In the genomic region with DNA sequence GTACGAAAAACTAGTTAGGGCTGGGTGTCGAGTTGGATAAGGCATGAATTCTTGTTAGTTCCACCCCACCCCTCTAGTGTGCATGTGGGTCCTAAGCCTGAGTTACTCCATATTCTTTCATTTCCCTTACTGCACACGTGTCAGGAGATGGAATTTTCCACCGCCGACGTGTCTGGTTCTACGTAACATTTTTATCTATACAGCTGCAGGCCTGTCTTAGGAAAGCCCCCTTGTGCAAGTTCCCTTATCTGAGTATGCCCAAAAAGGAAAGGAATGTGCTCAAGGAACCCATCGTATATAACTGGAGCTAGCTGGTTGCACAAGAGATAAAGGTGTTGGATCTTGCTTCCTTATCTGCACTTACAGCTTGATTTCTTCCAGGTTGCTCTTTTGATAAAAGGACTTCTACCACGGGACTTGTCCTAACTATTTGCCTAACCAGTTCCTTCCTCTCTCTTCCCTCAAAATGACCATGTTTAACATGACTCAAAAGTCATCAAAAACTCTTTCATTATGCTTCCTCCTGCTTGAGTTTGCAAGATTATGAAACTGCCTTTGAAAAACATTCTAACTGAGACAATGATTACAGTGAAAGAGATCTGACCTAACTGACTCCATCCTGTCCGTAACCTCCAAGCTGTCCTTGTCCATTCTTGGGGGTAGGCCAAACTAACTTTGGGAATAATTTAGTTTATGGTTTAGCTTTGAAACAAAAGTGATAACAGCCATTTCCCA, we compare ENCODE assay signal across 1 cellular context.
TF ChIP-seq lines count a peak whose summit lies in the region.

No MANE protein-coding gene starts in this region.

TF ChIP-seq in K562, 482 proteins besides CTCF, POLR2A, EP300 and RAD21 (continued from another document and continues in another):
- TF ChIP-seq, protein P1, sequence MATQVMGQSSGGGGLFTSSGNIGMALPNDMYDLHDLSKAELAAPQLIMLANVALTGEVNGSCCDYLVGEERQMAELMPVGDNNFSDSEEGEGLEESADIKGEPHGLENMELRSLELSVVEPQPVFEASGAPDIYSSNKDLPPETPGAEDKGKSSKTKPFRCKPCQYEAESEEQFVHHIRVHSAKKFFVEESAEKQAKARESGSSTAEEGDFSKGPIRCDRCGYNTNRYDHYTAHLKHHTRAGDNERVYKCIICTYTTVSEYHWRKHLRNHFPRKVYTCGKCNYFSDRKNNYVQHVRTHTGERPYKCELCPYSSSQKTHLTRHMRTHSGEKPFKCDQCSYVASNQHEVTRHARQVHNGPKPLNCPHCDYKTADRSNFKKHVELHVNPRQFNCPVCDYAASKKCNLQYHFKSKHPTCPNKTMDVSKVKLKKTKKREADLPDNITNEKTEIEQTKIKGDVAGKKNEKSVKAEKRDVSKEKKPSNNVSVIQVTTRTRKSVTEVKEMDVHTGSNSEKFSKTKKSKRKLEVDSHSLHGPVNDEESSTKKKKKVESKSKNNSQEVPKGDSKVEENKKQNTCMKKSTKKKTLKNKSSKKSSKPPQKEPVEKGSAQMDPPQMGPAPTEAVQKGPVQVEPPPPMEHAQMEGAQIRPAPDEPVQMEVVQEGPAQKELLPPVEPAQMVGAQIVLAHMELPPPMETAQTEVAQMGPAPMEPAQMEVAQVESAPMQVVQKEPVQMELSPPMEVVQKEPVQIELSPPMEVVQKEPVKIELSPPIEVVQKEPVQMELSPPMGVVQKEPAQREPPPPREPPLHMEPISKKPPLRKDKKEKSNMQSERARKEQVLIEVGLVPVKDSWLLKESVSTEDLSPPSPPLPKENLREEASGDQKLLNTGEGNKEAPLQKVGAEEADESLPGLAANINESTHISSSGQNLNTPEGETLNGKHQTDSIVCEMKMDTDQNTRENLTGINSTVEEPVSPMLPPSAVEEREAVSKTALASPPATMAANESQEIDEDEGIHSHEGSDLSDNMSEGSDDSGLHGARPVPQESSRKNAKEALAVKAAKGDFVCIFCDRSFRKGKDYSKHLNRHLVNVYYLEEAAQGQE (CRISPR knock-in tag; IDR thresholded peaks at IDR 0.05; ENCODE audit: low read depth) = peak; percentile 93
- TF ChIP-seq MECOM (CRISPR knock-in tag; IDR thresholded peaks at IDR 0.05) = peak; percentile 99
- TF ChIP-seq CHD1 (IDR thresholded peaks at IDR 0.05; ENCODE audit: low read length) = no peak
- TF ChIP-seq, protein P2, sequence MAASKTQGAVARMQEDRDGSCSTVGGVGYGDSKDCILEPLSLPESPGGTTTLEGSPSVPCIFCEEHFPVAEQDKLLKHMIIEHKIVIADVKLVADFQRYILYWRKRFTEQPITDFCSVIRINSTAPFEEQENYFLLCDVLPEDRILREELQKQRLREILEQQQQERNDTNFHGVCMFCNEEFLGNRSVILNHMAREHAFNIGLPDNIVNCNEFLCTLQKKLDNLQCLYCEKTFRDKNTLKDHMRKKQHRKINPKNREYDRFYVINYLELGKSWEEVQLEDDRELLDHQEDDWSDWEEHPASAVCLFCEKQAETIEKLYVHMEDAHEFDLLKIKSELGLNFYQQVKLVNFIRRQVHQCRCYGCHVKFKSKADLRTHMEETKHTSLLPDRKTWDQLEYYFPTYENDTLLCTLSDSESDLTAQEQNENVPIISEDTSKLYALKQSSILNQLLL (CRISPR knock-in tag; IDR thresholded peaks at IDR 0.05; ENCODE audit: borderline replicate concordance) = peak; percentile 82
- TF ChIP-seq RFX7 (CRISPR knock-in tag; IDR thresholded peaks at IDR 0.05) = peak; percentile 91
- TF ChIP-seq ZNF232 (CRISPR knock-in tag; IDR thresholded peaks at IDR 0.05) = no peak
- TF ChIP-seq MTF1 (CRISPR knock-in tag; IDR thresholded peaks at IDR 0.05; ENCODE audit: borderline replicate concordance) = peak; percentile 100
- TF ChIP-seq SMAD1 (IDR thresholded peaks at IDR 0.05; ENCODE audit: low read depth, low read length, partially characterized antibody) = peak; percentile 98
- peak; percentile 78; the same call in 1 of the 2 replicates for TF ChIP-seq KLF10 (CRISPR knock-in tag; IDR thresholded peaks at IDR 0.05)
- TF ChIP-seq COPS2 (conservative IDR thresholded peaks at IDR 0.05) = no peak
- TF ChIP-seq, protein P3, sequence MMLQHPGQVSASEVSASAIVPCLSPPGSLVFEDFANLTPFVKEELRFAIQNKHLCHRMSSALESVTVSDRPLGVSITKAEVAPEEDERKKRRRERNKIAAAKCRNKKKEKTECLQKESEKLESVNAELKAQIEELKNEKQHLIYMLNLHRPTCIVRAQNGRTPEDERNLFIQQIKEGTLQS (IDR thresholded peaks at IDR 0.05) = peak; percentile 90
- TF ChIP-seq, protein P3 (CRISPR knock-in tag; conservative IDR thresholded peaks at IDR 0.05) = peak; percentile 82; the same call in 1 of the 2 replicates
- peak; percentile 99 for TF ChIP-seq NR2F6 (CRISPR knock-in tag; IDR thresholded peaks at IDR 0.05)
- peak; percentile 94 for TF ChIP-seq ZNF134 (CRISPR knock-in tag; conservative IDR thresholded peaks at IDR 0.05)
- TF ChIP-seq FOXK1 (CRISPR knock-in tag; IDR thresholded peaks at IDR 0.05; ENCODE audit: borderline replicate concordance) = peak; percentile 85; the same call in 1 of the 2 replicates
- TF ChIP-seq ZNF174 (CRISPR knock-in tag; IDR thresholded peaks at IDR 0.05) = peak; percentile 93
- peak; percentile 95 for TF ChIP-seq ESRRB (CRISPR knock-in tag; IDR thresholded peaks at IDR 0.05; ENCODE audit: borderline replicate concordance)
- peak; percentile 98 for TF ChIP-seq HDAC2 (IDR thresholded peaks at IDR 0.05)
- TF ChIP-seq ILK (tag; IDR thresholded peaks at IDR 0.05; ENCODE audit: borderline replicate concordance, low read depth) = peak; percentile 97
- TF ChIP-seq ZNF77 (CRISPR knock-in tag; IDR thresholded peaks at IDR 0.05) = peak; percentile 94; the same call in 1 of the 2 replicates
- TF ChIP-seq SP2 (IDR thresholded peaks at IDR 0.05; ENCODE audit: extremely low read depth, low read depth, low read length, poor library complexity, severe bottlenecking) = no peak
- TF ChIP-seq, protein P4, sequence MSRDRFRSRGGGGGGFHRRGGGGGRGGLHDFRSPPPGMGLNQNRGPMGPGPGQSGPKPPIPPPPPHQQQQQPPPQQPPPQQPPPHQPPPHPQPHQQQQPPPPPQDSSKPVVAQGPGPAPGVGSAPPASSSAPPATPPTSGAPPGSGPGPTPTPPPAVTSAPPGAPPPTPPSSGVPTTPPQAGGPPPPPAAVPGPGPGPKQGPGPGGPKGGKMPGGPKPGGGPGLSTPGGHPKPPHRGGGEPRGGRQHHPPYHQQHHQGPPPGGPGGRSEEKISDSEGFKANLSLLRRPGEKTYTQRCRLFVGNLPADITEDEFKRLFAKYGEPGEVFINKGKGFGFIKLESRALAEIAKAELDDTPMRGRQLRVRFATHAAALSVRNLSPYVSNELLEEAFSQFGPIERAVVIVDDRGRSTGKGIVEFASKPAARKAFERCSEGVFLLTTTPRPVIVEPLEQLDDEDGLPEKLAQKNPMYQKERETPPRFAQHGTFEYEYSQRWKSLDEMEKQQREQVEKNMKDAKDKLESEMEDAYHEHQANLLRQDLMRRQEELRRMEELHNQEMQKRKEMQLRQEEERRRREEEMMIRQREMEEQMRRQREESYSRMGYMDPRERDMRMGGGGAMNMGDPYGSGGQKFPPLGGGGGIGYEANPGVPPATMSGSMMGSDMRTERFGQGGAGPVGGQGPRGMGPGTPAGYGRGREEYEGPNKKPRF (IDR thresholded peaks at IDR 0.05; ENCODE audit: low read depth, low read length) = no peak
- peak; percentile 92 for TF ChIP-seq ZKSCAN3 (CRISPR knock-in tag; IDR thresholded peaks at IDR 0.05)
- TF ChIP-seq CC2D1A (IDR thresholded peaks at IDR 0.05) = peak; percentile 100
- TF ChIP-seq ETV6 (IDR thresholded peaks at IDR 0.05; ENCODE audit: borderline replicate concordance in 1 of 2, low read depth in 2 of 2, low read length in 1 of 2) = peak in 1 of 2 experiments; percentile 93; a peak in 2 of 4 replicates
- TF ChIP-seq ETV6 (CRISPR knock-in tag; IDR thresholded peaks at IDR 0.05; ENCODE audit: borderline replicate concordance) = no peak
- TF ChIP-seq, protein P5, sequence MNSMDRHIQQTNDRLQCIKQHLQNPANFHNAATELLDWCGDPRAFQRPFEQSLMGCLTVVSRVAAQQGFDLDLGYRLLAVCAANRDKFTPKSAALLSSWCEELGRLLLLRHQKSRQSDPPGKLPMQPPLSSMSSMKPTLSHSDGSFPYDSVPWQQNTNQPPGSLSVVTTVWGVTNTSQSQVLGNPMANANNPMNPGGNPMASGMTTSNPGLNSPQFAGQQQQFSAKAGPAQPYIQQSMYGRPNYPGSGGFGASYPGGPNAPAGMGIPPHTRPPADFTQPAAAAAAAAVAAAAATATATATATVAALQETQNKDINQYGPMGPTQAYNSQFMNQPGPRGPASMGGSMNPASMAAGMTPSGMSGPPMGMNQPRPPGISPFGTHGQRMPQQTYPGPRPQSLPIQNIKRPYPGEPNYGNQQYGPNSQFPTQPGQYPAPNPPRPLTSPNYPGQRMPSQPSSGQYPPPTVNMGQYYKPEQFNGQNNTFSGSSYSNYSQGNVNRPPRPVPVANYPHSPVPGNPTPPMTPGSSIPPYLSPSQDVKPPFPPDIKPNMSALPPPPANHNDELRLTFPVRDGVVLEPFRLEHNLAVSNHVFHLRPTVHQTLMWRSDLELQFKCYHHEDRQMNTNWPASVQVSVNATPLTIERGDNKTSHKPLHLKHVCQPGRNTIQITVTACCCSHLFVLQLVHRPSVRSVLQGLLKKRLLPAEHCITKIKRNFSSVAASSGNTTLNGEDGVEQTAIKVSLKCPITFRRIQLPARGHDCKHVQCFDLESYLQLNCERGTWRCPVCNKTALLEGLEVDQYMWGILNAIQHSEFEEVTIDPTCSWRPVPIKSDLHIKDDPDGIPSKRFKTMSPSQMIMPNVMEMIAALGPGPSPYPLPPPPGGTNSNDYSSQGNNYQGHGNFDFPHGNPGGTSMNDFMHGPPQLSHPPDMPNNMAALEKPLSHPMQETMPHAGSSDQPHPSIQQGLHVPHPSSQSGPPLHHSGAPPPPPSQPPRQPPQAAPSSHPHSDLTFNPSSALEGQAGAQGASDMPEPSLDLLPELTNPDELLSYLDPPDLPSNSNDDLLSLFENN (IDR thresholded peaks at IDR 0.05; ENCODE audit: low read depth in 2 of 2, low read length in 2 of 2) = peak in 1 of 2 experiments; percentile 100; a peak in 2 of 4 replicates
- peak; percentile 99 for TF ChIP-seq HMGN3 (IDR thresholded peaks at IDR 0.05; ENCODE audit: borderline replicate concordance, extremely low read depth, insufficient read length, low read depth, low read length)
- TF ChIP-seq BRF1 (IDR thresholded peaks at IDR 0.05; ENCODE audit: borderline replicate concordance, extremely low read depth, insufficient read length) = no peak
- TF ChIP-seq, protein P6, sequence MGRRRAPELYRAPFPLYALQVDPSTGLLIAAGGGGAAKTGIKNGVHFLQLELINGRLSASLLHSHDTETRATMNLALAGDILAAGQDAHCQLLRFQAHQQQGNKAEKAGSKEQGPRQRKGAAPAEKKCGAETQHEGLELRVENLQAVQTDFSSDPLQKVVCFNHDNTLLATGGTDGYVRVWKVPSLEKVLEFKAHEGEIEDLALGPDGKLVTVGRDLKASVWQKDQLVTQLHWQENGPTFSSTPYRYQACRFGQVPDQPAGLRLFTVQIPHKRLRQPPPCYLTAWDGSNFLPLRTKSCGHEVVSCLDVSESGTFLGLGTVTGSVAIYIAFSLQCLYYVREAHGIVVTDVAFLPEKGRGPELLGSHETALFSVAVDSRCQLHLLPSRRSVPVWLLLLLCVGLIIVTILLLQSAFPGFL (CRISPR knock-in tag; IDR thresholded peaks at IDR 0.05) = no peak
- TF ChIP-seq ZNF778 (CRISPR knock-in tag; IDR thresholded peaks at IDR 0.05) = 0 out of 2 replicates have a peak, but pooled peaks have one; percentile 24
- no peak for TF ChIP-seq SRSF9 (IDR thresholded peaks at IDR 0.05; ENCODE audit: borderline replicate concordance, low read depth, low read length)
- TF ChIP-seq, protein P7, sequence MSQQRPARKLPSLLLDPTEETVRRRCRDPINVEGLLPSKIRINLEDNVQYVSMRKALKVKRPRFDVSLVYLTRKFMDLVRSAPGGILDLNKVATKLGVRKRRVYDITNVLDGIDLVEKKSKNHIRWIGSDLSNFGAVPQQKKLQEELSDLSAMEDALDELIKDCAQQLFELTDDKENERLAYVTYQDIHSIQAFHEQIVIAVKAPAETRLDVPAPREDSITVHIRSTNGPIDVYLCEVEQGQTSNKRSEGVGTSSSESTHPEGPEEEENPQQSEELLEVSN (IDR thresholded peaks at IDR 0.05; ENCODE audit: borderline replicate concordance in 1 of 2, extremely low read depth in 1 of 2, insufficient read depth in 1 of 2, insufficient read length in 1 of 2, low read depth in 1 of 2, low read length in 1 of 2, poor library complexity in 1 of 2, severe bottlenecking in 1 of 2) = peak; percentile 63 to 76
- peak; percentile 75; the same call in 1 of the 2 replicates for TF ChIP-seq TCF7 (IDR thresholded peaks at IDR 0.05; ENCODE audit: borderline replicate concordance)
- TF ChIP-seq HMG20B (CRISPR knock-in tag; IDR thresholded peaks at IDR 0.05) = no peak
- TF ChIP-seq MAFG (tag; conservative IDR thresholded peaks at IDR 0.05) = peak; percentile 70
- TF ChIP-seq ZNF133 (CRISPR knock-in tag; IDR thresholded peaks at IDR 0.05) = peak; percentile 99
- peak; percentile 94 for TF ChIP-seq ZNF24 (IDR thresholded peaks at IDR 0.05)
- TF ChIP-seq, protein P8, sequence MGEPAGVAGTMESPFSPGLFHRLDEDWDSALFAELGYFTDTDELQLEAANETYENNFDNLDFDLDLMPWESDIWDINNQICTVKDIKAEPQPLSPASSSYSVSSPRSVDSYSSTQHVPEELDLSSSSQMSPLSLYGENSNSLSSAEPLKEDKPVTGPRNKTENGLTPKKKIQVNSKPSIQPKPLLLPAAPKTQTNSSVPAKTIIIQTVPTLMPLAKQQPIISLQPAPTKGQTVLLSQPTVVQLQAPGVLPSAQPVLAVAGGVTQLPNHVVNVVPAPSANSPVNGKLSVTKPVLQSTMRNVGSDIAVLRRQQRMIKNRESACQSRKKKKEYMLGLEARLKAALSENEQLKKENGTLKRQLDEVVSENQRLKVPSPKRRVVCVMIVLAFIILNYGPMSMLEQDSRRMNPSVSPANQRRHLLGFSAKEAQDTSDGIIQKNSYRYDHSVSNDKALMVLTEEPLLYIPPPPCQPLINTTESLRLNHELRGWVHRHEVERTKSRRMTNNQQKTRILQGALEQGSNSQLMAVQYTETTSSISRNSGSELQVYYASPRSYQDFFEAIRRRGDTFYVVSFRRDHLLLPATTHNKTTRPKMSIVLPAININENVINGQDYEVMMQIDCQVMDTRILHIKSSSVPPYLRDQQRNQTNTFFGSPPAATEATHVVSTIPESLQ (CRISPR knock-in tag; IDR thresholded peaks at IDR 0.05) = no peak
- TF ChIP-seq POLR3A (IDR thresholded peaks at IDR 0.05; ENCODE audit: borderline replicate concordance, extremely low read depth, insufficient read depth, insufficient read length) = no peak
- peak; percentile 37; the same call in 1 of the 2 replicates for TF ChIP-seq ZFX (CRISPR knock-in tag; IDR thresholded peaks at IDR 0.05)
- TF ChIP-seq ZNF146 (CRISPR knock-in tag; IDR thresholded peaks at IDR 0.05; ENCODE audit: unreplicated experiment) = no peak
- peak; percentile 98 for TF ChIP-seq STAT5B (CRISPR knock-in tag; IDR thresholded peaks at IDR 0.05)
- peak; percentile 95 for TF ChIP-seq NUFIP1 (IDR thresholded peaks at IDR 0.05; ENCODE audit: partially characterized antibody)
- TF ChIP-seq, protein P9, sequence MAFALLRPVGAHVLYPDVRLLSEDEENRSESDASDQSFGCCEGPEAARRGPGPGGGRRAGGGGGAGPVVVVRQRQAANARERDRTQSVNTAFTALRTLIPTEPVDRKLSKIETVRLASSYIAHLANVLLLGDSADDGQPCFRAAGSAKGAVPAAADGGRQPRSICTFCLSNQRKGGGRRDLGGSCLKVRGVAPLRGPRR (CRISPR knock-in tag; IDR thresholded peaks at IDR 0.05) = peak; percentile 100
- TF ChIP-seq EWSR1 (IDR thresholded peaks at IDR 0.05; ENCODE audit: borderline replicate concordance, low read depth, partially characterized antibody) = no peak
